Comparison of ENCODE assay signal across 8 cellular contexts in the genomic region with DNA sequence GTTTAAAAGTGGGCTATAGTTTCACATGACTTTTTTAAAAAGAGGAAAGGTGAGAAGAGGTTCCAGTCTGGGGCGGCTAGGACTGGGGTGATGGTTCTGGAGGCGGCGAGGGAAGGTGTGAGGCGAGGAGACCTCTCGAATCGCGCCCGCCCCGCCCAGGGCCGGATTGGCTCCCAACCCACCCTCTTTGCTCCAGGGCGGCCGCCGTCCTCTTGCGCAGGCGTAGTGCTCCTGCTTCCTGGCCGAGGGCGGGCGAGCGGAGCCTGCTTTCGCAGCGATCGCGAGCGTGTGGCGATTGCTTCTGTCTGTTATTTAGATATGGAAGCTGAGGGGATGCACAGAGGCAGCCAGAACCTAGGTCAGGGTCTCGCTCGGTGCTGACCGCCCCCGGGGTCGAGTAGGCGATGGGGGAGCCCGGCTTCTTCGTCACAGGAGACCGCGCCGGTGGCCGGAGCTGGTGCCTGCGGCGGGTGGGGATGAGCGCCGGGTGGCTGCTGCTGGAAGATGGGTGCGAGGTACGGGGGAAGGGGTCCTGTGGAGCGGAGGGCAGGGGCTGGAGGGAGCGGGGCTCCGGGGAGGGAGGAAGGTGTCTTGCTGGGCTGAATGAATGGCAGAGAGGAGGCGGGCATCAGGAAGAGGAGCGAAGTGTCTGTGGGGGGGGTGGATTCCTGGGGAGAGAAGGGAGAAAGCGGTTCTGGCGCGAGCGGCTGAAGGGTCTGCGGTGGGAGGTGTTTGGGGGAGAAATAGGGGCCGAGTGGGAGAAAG. TPM values are rescaled to one million over a fixed set of nuclear protein-coding genes. Genes with fewer than 3 reads are reported as not detected.
DNase-seq lines count a peak whose midpoint lies in the region; ATAC-seq, FAIRE-seq and TF ChIP-seq lines count a peak whose summit lies in the region.

A gene with protein sequence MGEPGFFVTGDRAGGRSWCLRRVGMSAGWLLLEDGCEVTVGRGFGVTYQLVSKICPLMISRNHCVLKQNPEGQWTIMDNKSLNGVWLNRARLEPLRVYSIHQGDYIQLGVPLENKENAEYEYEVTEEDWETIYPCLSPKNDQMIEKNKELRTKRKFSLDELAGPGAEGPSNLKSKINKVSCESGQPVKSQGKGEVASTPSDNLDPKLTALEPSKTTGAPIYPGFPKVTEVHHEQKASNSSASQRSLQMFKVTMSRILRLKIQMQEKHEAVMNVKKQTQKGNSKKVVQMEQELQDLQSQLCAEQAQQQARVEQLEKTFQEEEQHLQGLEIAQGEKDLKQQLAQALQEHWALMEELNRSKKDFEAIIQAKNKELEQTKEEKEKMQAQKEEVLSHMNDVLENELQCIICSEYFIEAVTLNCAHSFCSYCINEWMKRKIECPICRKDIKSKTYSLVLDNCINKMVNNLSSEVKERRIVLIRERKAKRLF (plus strand): TSS at position 223 of the 765 bp plus-strand sequence. CDS start 182 bp downstream, at position 405.

- H3K4me3 Mint-ChIP-seq in T-helper 1 cell treated with Interleukin-12 subunit alpha and Interleukin-12 subunit beta and Interleukin-4 antibody, amounts not matched to agents 30 μg/mL and 1 μg/mL, for 36 hours: peak within 1 kb of the TSS; percentile 95
- peak within 1 kb of the TSS; percentile 92 for H3K4me3 Mint-ChIP-seq in progenitor cell of endocrine pancreas (ENCODE audit: low read depth)

- H3K4me1 Mint-ChIP-seq in T-helper 1 cell treated with Interleukin-12 subunit alpha and Interleukin-12 subunit beta and Interleukin-4 antibody, amounts not matched to agents 30 μg/mL and 1 μg/mL, for 36 hours (ENCODE audit: low read depth): peaks cover 21% of the 10 kb centered on the region
- peaks cover 19% of the 10 kb centered on the region for H3K4me1 Mint-ChIP-seq in progenitor cell of endocrine pancreas (ENCODE audit: low read depth)

- TF ChIP-seq CTCF in left ventricle myocardium inferior (IDR thresholded peaks at IDR 0.05; ENCODE audit: borderline replicate concordance) (no peak), progenitor cell of endocrine pancreas (IDR thresholded peaks at IDR 0.05; ENCODE audit: unreplicated experiment) (no peak), upper lobe of right lung (IDR thresholded peaks at IDR 0.05) (no peak)

- H3K9me3 ChIP-seq in left ventricle myocardium inferior (replicated peaks): no peaks in the 10 kb centered on the region
- H3K9me3 ChIP-seq in upper lobe of right lung: no peaks in the 10 kb centered on the region

- TF ChIP-seq POLR2A in GM12892 (IDR thresholded peaks at IDR 0.05; ENCODE audit: low read depth, low read length): peak; percentile 69

- no peaks in the 10 kb centered on the region for H3K27me3 Mint-ChIP-seq in T-helper 1 cell treated with Interleukin-12 subunit alpha and Interleukin-12 subunit beta and Interleukin-4 antibody, amounts not matched to agents 30 μg/mL and 1 μg/mL, for 36 hours (ENCODE audit: low read depth)
- peaks cover 5% of the 10 kb centered on the region for H3K27me3 Mint-ChIP-seq in progenitor cell of endocrine pancreas

- H3K27ac Mint-ChIP-seq in T-helper 1 cell treated with Interleukin-12 subunit alpha and Interleukin-12 subunit beta and Interleukin-4 antibody, amounts not matched to agents 30 μg/mL and 1 μg/mL, for 36 hours: peak within 1 kb of the TSS; percentile 90
- H3K27ac Mint-ChIP-seq in progenitor cell of endocrine pancreas: peak within 1 kb of the TSS; percentile 94

- H3K36me3 ChIP-seq in left ventricle myocardium inferior: no peaks in the 10 kb centered on the region
- H3K36me3 ChIP-seq in upper lobe of right lung: no peaks in the 10 kb centered on the region

- no peaks in the 10 kb centered on the region for H3K27me3 ChIP-seq in left ventricle myocardium inferior (ENCODE audit: low read depth)
- no peaks in the 10 kb centered on the region for H3K27me3 ChIP-seq in upper lobe of right lung

- H3K27ac ChIP-seq in left ventricle myocardium inferior (replicated peaks) (peak within 1 kb of the TSS; percentile 53), upper lobe of right lung (peak within 1 kb of the TSS; percentile 38)

- peak; percentile 99 for DNase-seq in GM12892 (ENCODE audit: insufficient read length)
- peak; percentile 13 for DNase-seq in NCI-H1436 treated with DMSO at 0.1 percent for 48 hours (lab: John Stamatoyannopoulos, UW)
- DNase-seq in amygdala (lab: John Stamatoyannopoulos, UW): peak; percentile 13 to 92 (median 77)
- peak; percentile 93 for DNase-seq in left ventricle myocardium inferior
- DNase-seq in progenitor cell of endocrine pancreas (ENCODE audit: low spot score, unreplicated experiment): peak; percentile 85
- peak; percentile 97 for DNase-seq in upper lobe of right lung

- peak within 1 kb of the TSS; percentile 87 for H3K4me3 ChIP-seq in left ventricle myocardium inferior
- H3K4me3 ChIP-seq in upper lobe of right lung: peak within 1 kb of the TSS; percentile 88

- H3K9me3 Mint-ChIP-seq in T-helper 1 cell treated with Interleukin-12 subunit alpha and Interleukin-12 subunit beta and Interleukin-4 antibody, amounts not matched to agents 30 μg/mL and 1 μg/mL, for 36 hours: no peaks in the 10 kb centered on the region
- no peaks in the 10 kb centered on the region for H3K9me3 Mint-ChIP-seq in progenitor cell of endocrine pancreas (ENCODE audit: low read depth)

- ATAC-seq in HG02798 (IDR thresholded peaks at IDR 0.05; ENCODE audit: poor library complexity, unreplicated experiment) (peak; percentile 94), upper lobe of right lung (peak; percentile 99)

- peaks cover 2% of the 10 kb centered on the region for H3K36me3 Mint-ChIP-seq in T-helper 1 cell treated with Interleukin-12 subunit alpha and Interleukin-12 subunit beta and Interleukin-4 antibody, amounts not matched to agents 30 μg/mL and 1 μg/mL, for 36 hours (ENCODE audit: low read depth)
- no peaks in the 10 kb centered on the region for H3K36me3 Mint-ChIP-seq in progenitor cell of endocrine pancreas (ENCODE audit: insufficient read depth)

- intact Hi-C loops in left ventricle myocardium inferior (cut with micrococcal nuclease): no loop called here
- intact Hi-C loops in upper lobe of right lung (cut with DNase I): no loop called here

- peak; percentile 98 for FAIRE-seq in GM12892 (lab: Jason Lieb, UNC)

- H3K4me1 ChIP-seq in left ventricle myocardium inferior: peaks cover 46% of the 10 kb centered on the region
- peaks cover 9% of the 10 kb centered on the region for H3K4me1 ChIP-seq in upper lobe of right lung

RNA-seq across cellular contexts. Expression of the gene that starts here (rescaled TPM):
- polyA plus RNA-seq in GM12892 (2012; ENCODE audit: missing spikeins): 19.5 TPM
- total RNA-seq in left ventricle myocardium inferior (16.1 TPM), progenitor cell of endocrine pancreas (30.8 and 34.2 TPM in 2 replicates), upper lobe of right lung (17.6 TPM)

Comparison
In these comparisons a context has a peak if more than half of its experiments do, and no peak if none do; other contexts are left out.
1. Peak in every context shown above with its lines: DNase-seq, ATAC-seq, H3K4me3 ChIP-seq and H3K27ac ChIP-seq.
2. DNase-seq: peak in every context shown above with its lines; median percentile 99 in GM12892; 97 in upper lobe of right lung; 93 in left ventricle myocardium inferior; 85 in progenitor cell of endocrine pancreas; 77 in amygdala; 13 in NCI-H1436 treated with DMSO at 0.1 percent for 48 hours.